2 cellular contexts compared by ENCODE assay signal in genomic region chr5:136007271-136007670, GRCh38.
TF ChIP-seq lines count a peak whose summit lies in the region.

No MANE protein-coding gene starts in this region.

TF ChIP-seq in SK-N-SH, 30 proteins besides CTCF, POLR2A, EP300 and RAD21 (continued from another document):
- TF ChIP-seq USF1 (IDR thresholded peaks at IDR 0.05; ENCODE audit: borderline replicate concordance, low read depth) (no peak), TAF1 (IDR thresholded peaks at IDR 0.05; ENCODE audit: borderline replicate concordance, low read depth, low read length) (no peak), SMC3 (IDR thresholded peaks at IDR 0.05; ENCODE audit: low read depth, low read length) (no peak), POLR2AphosphoS5 (IDR thresholded peaks at IDR 0.05; ENCODE audit: low read depth, low read length) (no peak), REST (IDR thresholded peaks at IDR 0.05; ENCODE audit: low read depth, low read length) (no peak)
- TF ChIP-seq, protein P1, sequence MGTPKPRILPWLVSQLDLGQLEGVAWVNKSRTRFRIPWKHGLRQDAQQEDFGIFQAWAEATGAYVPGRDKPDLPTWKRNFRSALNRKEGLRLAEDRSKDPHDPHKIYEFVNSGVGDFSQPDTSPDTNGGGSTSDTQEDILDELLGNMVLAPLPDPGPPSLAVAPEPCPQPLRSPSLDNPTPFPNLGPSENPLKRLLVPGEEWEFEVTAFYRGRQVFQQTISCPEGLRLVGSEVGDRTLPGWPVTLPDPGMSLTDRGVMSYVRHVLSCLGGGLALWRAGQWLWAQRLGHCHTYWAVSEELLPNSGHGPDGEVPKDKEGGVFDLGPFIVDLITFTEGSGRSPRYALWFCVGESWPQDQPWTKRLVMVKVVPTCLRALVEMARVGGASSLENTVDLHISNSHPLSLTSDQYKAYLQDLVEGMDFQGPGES (IDR thresholded peaks at IDR 0.05; ENCODE audit: low read depth, low read length), result no peak
TF ChIP-seq in SK-N-SH: peak in this region for 0.

TF ChIP-seq in SK-N-SH treated with all-trans-retinoic acid at 6 μM for 48 hours, 23 proteins besides CTCF, POLR2A, EP300 and RAD21 (continued from another document):
- TF ChIP-seq, protein P2, sequence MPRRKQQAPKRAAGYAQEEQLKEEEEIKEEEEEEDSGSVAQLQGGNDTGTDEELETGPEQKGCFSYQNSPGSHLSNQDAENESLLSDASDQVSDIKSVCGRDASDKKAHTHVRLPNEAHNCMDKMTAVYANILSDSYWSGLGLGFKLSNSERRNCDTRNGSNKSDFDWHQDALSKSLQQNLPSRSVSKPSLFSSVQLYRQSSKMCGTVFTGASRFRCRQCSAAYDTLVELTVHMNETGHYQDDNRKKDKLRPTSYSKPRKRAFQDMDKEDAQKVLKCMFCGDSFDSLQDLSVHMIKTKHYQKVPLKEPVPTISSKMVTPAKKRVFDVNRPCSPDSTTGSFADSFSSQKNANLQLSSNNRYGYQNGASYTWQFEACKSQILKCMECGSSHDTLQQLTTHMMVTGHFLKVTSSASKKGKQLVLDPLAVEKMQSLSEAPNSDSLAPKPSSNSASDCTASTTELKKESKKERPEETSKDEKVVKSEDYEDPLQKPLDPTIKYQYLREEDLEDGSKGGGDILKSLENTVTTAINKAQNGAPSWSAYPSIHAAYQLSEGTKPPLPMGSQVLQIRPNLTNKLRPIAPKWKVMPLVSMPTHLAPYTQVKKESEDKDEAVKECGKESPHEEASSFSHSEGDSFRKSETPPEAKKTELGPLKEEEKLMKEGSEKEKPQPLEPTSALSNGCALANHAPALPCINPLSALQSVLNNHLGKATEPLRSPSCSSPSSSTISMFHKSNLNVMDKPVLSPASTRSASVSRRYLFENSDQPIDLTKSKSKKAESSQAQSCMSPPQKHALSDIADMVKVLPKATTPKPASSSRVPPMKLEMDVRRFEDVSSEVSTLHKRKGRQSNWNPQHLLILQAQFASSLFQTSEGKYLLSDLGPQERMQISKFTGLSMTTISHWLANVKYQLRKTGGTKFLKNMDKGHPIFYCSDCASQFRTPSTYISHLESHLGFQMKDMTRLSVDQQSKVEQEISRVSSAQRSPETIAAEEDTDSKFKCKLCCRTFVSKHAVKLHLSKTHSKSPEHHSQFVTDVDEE (CRISPR knock-in tag; IDR thresholded peaks at IDR 0.05), result no peak
- no peak for TF ChIP-seq TOX (CRISPR knock-in tag; IDR thresholded peaks at IDR 0.05; ENCODE audit: borderline replicate concordance)
